Comparison of ENCODE assay signal across 17 cellular contexts in the genomic region with DNA sequence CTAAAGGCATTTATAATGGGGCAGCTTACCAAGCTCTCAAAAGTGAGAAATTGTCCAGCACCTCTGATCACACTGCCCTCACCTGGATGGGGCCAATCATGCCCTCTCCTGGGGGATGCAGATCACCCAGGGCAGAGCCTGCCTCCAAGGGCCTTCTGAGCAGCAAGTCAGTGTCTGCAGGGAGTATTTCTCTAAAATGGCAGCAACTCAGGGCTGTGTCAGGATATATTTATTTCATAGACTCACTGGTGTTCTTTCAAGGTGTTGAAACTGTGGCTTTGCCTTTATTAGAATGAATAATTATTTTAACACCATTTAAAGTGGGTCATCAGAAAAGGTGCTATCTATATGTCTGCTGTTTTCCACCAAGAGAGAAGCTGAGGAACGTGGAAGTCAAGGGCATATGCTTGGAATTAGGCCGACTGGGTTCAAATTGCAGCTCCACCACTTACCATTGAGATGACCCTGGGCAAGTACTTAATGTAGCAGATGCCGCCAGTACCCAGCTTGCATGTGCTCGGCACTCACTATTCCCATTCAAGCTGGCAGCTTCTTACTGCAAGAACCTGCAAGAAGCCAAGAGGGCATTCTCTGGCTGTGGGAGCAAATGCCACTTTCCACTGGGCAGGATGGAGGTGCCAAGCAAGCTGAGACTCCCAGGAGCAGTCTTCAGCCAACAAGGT.
"Had no signal": no experiment of that assay in that cellular context is flagged by ENCODE, and none has a peak within 500 bp of the region (broad histone marks: within the 10 kb centered on the region; RNA-seq: fewer than 3 reads in every experiment).

No MANE protein-coding gene starts in this region.

- H3K4me3 ChIP-seq: body of pancreas, dorsolateral prefrontal cortex, left lung, skin epidermis, stomach had no signal

- H3K27ac ChIP-seq: body of pancreas, dorsolateral prefrontal cortex, epithelial cell of prostate, left lung, skin epidermis, stomach had no signal

- H3K4me3 Mint-ChIP-seq: activated naive CD8-positive, alpha-beta T cell treated with anti-CD3 and anti-CD28 coated beads, Interleukin-2, amount 10 ng/mL, durations not matched to agents 7 days and 5 days; type B pancreatic cell had no signal

- H3K9me3 Mint-ChIP-seq: type B pancreatic cell had no signal

- H3K4me1 ChIP-seq: body of pancreas, left lung, stomach had no signal

- H3K36me3 Mint-ChIP-seq: type B pancreatic cell had no signal

- ATAC-seq: body of pancreas, left lung had no signal

- H3K27me3 ChIP-seq: body of pancreas, left lung, stomach had no signal

- DNase-seq: activated CD4-positive, alpha-beta T cell treated with anti-CD3 and anti-CD28 coated beads for 1 hour; activated CD8-positive, alpha-beta memory T cell treated with anti-CD3 and anti-CD28 coated beads for 24 hours; activated CD8-positive, alpha-beta memory T cell treated with anti-CD3 and anti-CD28 coated beads, Interleukin-2, amount 50 U/mL, for 48 hours; activated gamma-delta T cell treated with Interleukin-2 at 50 U/mL for 16 hours; activated naive CD8-positive, alpha-beta T cell treated with anti-CD3 and anti-CD28 coated beads, Interleukin-2, amount 10 ng/mL, durations not matched to agents 7 days and 5 days; body of pancreas; caudate nucleus; dorsolateral prefrontal cortex; foreskin melanocyte; left lung; stimulated activated CD4-positive, alpha-beta T cell treated with anti-CD3 and anti-CD28 coated beads, Interleukin-2, amount 100 ng/mL, for 48 hours; stomach; T-helper 1 cell; T1000 had no signal

- H3K9me3 ChIP-seq: body of pancreas had no signal

- H3K36me3 ChIP-seq: left lung, stomach had no signal

- H3K27ac Mint-ChIP-seq: activated naive CD8-positive, alpha-beta T cell treated with anti-CD3 and anti-CD28 coated beads, Interleukin-2, amount 10 ng/mL, durations not matched to agents 7 days and 5 days; type B pancreatic cell had no signal
